Comparison of ENCODE assay signal across 8 cellular contexts in genomic region chr13:113493315-113493951, GRCh38. TPM values are rescaled to one million over a fixed set of nuclear protein-coding genes. Genes with fewer than 3 reads are reported as not detected.
A peak's percentile ranks its signal among the peaks of the same experiment; 100 is the strongest.
DNase-seq lines count a peak whose midpoint lies in the region; ATAC-seq and TF ChIP-seq lines count a peak whose summit lies in the region.

No MANE protein-coding gene starts in this region.

- H3K4me1 Mint-ChIP-seq in effector memory CD8-positive, alpha-beta T cell (ENCODE audit: low read depth in 2 of 2) = peaks cover 32 to 50% of the 10 kb centered on the region in 2 donors
- H3K4me1 Mint-ChIP-seq in neural progenitor cell = peaks cover 51% of the 10 kb centered on the region

- DNase-seq in NCI-H1105 treated with DMSO at 0.1 percent for 48 hours (lab: John Stamatoyannopoulos, UW) (peak; percentile 7), NCI-H1105 (lab: John Stamatoyannopoulos, UW) (no peak), RWPE2 (ENCODE audit: low spot score) (no peak), neural progenitor cell (ENCODE audit: low spot score) (no peak)
- no peak for DNase-seq in effector memory CD8-positive, alpha-beta T cell

- H3K4me1 ChIP-seq in RWPE2 (ENCODE audit: insufficient read depth, poor library complexity, severe bottlenecking) (peaks cover 40% of the 10 kb centered on the region), neural progenitor cell (peaks cover 41% of the 10 kb centered on the region)

- no peak overlapping the region for H2AFZ ChIP-seq in neural progenitor cell (replicated peaks)

- peaks cover 18% of the 10 kb centered on the region for H3F3A ChIP-seq in neural progenitor cell (ENCODE audit: low read depth)

- peak overlapping the region in 1 of 2 donors; percentile 35 for H3K4me3 Mint-ChIP-seq in effector memory CD8-positive, alpha-beta T cell
- peak overlapping the region; percentile 57 for H3K4me3 Mint-ChIP-seq in neural progenitor cell

- no peak overlapping the region for H3K9ac ChIP-seq in neural progenitor cell

- peaks cover 1% of the 10 kb centered on the region for H3K36me3 Mint-ChIP-seq in effector memory CD8-positive, alpha-beta T cell (ENCODE audit: insufficient read depth)
- H3K36me3 Mint-ChIP-seq in neural progenitor cell = peaks cover 12% of the 10 kb centered on the region

- H3K27me3 ChIP-seq in RWPE2 (ENCODE audit: insufficient read depth, poor library complexity, severe bottlenecking) (no peaks in the 10 kb centered on the region), neural progenitor cell (no peaks in the 10 kb centered on the region)

- H3K27ac ChIP-seq in RWPE2 (ENCODE audit: poor library complexity, severe bottlenecking) (peak overlapping the region; percentile 72), neural progenitor cell (no peak overlapping the region)

- H3K79me2 ChIP-seq in neural progenitor cell (ENCODE audit: low read depth) = peaks cover 77% of the 10 kb centered on the region

- H3K4me3 ChIP-seq in RWPE2 (ENCODE audit: severe bottlenecking) = peak overlapping the region; percentile 4
- H3K4me3 ChIP-seq in neural progenitor cell = no peak overlapping the region

- TF ChIP-seq CTCF in RWPE2 (IDR thresholded peaks at IDR 0.05; ENCODE audit: poor library complexity, severe bottlenecking) = no peak
- no peak for TF ChIP-seq CTCF in neural progenitor cell (IDR thresholded peaks at IDR 0.05)

- H3K27me3 Mint-ChIP-seq in effector memory CD8-positive, alpha-beta T cell = no peaks in the 10 kb centered on the region
- H3K27me3 Mint-ChIP-seq in neural progenitor cell (ENCODE audit: insufficient read depth, low read depth) = peaks cover 5% of the 10 kb centered on the region

- peak overlapping the region in 1 of 2 donors; percentile 75 for H3K27ac Mint-ChIP-seq in effector memory CD8-positive, alpha-beta T cell
- H3K27ac Mint-ChIP-seq in neural progenitor cell = no peak overlapping the region

- peaks cover 57% of the 10 kb centered on the region for H3K36me3 ChIP-seq in RWPE2 (ENCODE audit: low read depth)
- peaks cover 8% of the 10 kb centered on the region for H3K36me3 ChIP-seq in neural progenitor cell

- H3K4me2 ChIP-seq in neural progenitor cell = peak overlapping the region; percentile 16

- H3K9me3 ChIP-seq in RWPE2 (ENCODE audit: severe bottlenecking) = no peaks in the 10 kb centered on the region
- no peaks in the 10 kb centered on the region for H3K9me3 ChIP-seq in neural progenitor cell (ENCODE audit: low read depth)

- H3K9me3 Mint-ChIP-seq in effector memory CD8-positive, alpha-beta T cell = no peaks in the 10 kb centered on the region
- no peaks in the 10 kb centered on the region for H3K9me3 Mint-ChIP-seq in neural progenitor cell

- peak; percentile 29 for ATAC-seq in HG03060 (IDR thresholded peaks at IDR 0.05; ENCODE audit: low read depth, unreplicated experiment)
- peak; percentile 45 for ATAC-seq in RWPE2 (ENCODE audit: low read depth)
- ATAC-seq in effector memory CD8-positive, alpha-beta T cell (replicated peaks) = peak; percentile 16
- no peak for ATAC-seq in GM21360 (IDR thresholded peaks at IDR 0.05; ENCODE audit: unreplicated experiment)
- ATAC-seq in HG03354 (IDR thresholded peaks at IDR 0.05; ENCODE audit: poor library complexity, severe bottlenecking, unreplicated experiment) = no peak

- peaks cover 70% of the 10 kb centered on the region for H4K20me1 ChIP-seq in neural progenitor cell (ENCODE audit: low read depth)

RNA-seq across cellular contexts. Expression of gene DCUN1D2, which starts 2.9 kb away (rescaled TPM):
- 17.4 and 23.8 TPM in 2 replicates for total RNA-seq in neural progenitor cell (ENCODE audit: low replicate concordance)

RNA-seq across cellular contexts. Expression of gene ADPRHL1, which starts 40.1 kb away (rescaled TPM):
- 0.22 and 0.43 TPM in 2 replicates for total RNA-seq in neural progenitor cell (ENCODE audit: low replicate concordance)

Comparison
In these comparisons a context has a peak if more than half of its experiments do, and no peak if none do; other contexts are left out.
1. ATAC-seq: peak in HG03060 (single experiment), RWPE2 (single experiment) and effector memory CD8-positive, alpha-beta T cell (single experiment); none in GM21360 (single experiment) and HG03354 (single experiment).